ENCODE assay signal across 1 cellular context in the genomic region with DNA sequence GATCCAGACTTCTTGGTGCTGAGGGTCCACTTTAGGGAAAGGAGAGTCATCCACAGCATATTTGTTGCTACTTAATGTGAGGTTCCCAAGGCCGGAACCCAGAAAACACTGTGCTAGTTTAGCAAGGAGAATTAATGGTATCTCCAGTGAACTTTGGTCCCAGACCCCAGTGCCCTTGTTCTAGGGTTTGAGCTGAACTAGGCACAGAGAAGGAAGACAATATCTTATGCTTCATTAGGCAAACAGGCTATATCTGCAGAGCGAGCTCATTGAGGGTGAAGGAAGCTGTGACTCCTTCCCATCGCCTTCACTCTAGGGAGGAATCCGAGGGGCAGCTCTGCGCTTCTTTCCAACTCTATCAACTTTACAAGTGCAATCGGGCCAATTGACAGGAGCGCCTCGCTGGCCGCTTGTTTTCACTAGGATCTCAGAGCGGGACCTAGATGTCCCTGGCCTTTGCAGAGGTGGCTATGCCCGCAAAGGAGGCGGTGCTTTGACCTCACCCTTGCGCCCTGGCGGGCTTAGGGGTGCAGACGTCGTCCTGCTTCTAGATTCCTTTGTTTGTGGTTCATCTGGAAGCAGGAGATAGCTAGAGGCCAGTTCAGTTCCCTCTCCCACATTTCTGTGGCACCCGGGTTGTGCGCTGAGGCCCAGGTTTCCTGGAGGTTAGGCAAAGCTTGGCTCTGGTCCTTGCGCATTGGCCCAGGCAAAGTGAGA.
TF ChIP-seq lines count a peak whose summit lies in the region.

No MANE protein-coding gene starts in this region.

TF ChIP-seq in IMR-90, 13 proteins besides CTCF, POLR2A, EP300 and RAD21 (continued from another document):
- TF ChIP-seq ELK1 (IDR thresholded peaks at IDR 0.05; ENCODE audit: borderline replicate concordance, low read depth, low read length) = no peak
- TF ChIP-seq RCOR1 (IDR thresholded peaks at IDR 0.05; ENCODE audit: insufficient replicate concordance, low read length) = no peak
- TF ChIP-seq MAFK (IDR thresholded peaks at IDR 0.05; ENCODE audit: low read depth, low read length) = no peak
- no peak for TF ChIP-seq CHD1 (IDR thresholded peaks at IDR 0.05; ENCODE audit: low read depth, low read length)
- no peak for TF ChIP-seq MXI1 (IDR thresholded peaks at IDR 0.05; ENCODE audit: borderline replicate concordance, low read depth, low read length)
- no peak for TF ChIP-seq BHLHE40 (IDR thresholded peaks at IDR 0.05; ENCODE audit: low read depth, low read length)
- TF ChIP-seq SMC3 (IDR thresholded peaks at IDR 0.05; ENCODE audit: low read depth, low read length) = no peak
- no peak for TF ChIP-seq RFX5 (IDR thresholded peaks at IDR 0.05; ENCODE audit: low read depth, low read length)
- TF ChIP-seq CEBPB (IDR thresholded peaks at IDR 0.05; ENCODE audit: low read depth, low read length) = no peak
TF ChIP-seq in IMR-90: peak in this region for 0.
